Comparison of ENCODE assay signal across 9 cellular contexts in genomic region chr2:98730053-98730850, GRCh38. TPM values are rescaled to one million over a fixed set of nuclear protein-coding genes. Genes with fewer than 3 reads are reported as not detected.
A peak's percentile ranks its signal among the peaks of the same experiment; 100 is the strongest.
DNase-seq lines count a peak whose midpoint lies in the region; ATAC-seq, FAIRE-seq and TF ChIP-seq lines count a peak whose summit lies in the region.
"Had no signal": no experiment of that assay in that cellular context is flagged by ENCODE, and none has a peak within 500 bp of the region (broad histone marks: within the 10 kb centered on the region; RNA-seq: fewer than 3 reads in every experiment).

No MANE protein-coding gene starts in this region.

- H3K79me2 ChIP-seq in K562 (ENCODE audit: control insufficient read depth, insufficient read depth, low read length), result no peaks in the 10 kb centered on the region

- TF ChIP-seq CTCF in K562 (IDR thresholded peaks at IDR 0.05 in 2 of 3, conservative IDR thresholded peaks at IDR 0.05 in 1 of 3; ENCODE audit: insufficient read depth in 2 of 3, low read depth in 1 of 3, low read length in 3 of 3) (no peak), gastrocnemius medialis (IDR thresholded peaks at IDR 0.05 in 4 of 5, conservative IDR thresholded peaks at IDR 0.05 in 1 of 5) (peak in 1 of 5 experiments; percentile 6)

- no peak for ATAC-seq in K562
- ATAC-seq in gastrocnemius medialis, result peak; percentile 50 to 62
- no peak for ATAC-seq in HG02938 (IDR thresholded peaks at IDR 0.05; ENCODE audit: unreplicated experiment)
- ATAC-seq in HG02840 (IDR thresholded peaks at IDR 0.05; ENCODE audit: low FRiP score, unreplicated experiment), result no peak

- FAIRE-seq in K562 (lab: Jason Lieb, UNC), result no peak

- no peak for TF ChIP-seq POLR2A in K562 (conservative IDR thresholded peaks at IDR 0.05)
- TF ChIP-seq POLR2A in gastrocnemius medialis (IDR thresholded peaks at IDR 0.05), result no peak

- peak overlapping the region; percentile 31; the same call in 1 of the 2 replicates for H3K4me2 ChIP-seq in K562 (ENCODE audit: insufficient read depth, low read length)

- H3K9ac ChIP-seq in K562 (ENCODE audit: insufficient read depth in 1 of 2, low read depth in 2 of 2, low read length in 2 of 2), result peak overlapping the region in 1 of 2 experiments; percentile 58; a peak in 2 of 4 replicates
- H3K9ac ChIP-seq in iPS-15b (ENCODE audit: low read depth, low read length), result no peak overlapping the region

- H3K27me3 ChIP-seq in K562 (ENCODE audit: control insufficient read depth in 2 of 2, insufficient read depth in 2 of 2, low read length in 2 of 2) (peaks cover 13 to 18% of the 10 kb centered on the region in 2 experiments), iPS-15b (ENCODE audit: control insufficient read depth, insufficient read depth, low read length) (peaks cover 30% of the 10 kb centered on the region), gastrocnemius medialis (no peaks in the 10 kb centered on the region)

- no peak overlapping the region for H2AFZ ChIP-seq in K562 (ENCODE audit: low read depth, low read length)

- peak; percentile 32 for DNase-seq in ELF-1 (ENCODE audit: low read depth, low spot score)
- peak; percentile 70 for DNase-seq in KBM-7
- peak; percentile 18 to 75 (median 43) for DNase-seq in T-helper 2 cell
- peak in 1 of 4 experiments; percentile 4 for DNase-seq in K562 (ENCODE audit: extremely low read depth in 1 of 4, low spot score in 3 of 4)
- peak; percentile 24 to 49 for DNase-seq in gastrocnemius medialis

- BruUV-seq in K562 (replicated peaks; lab: Mats Ljungman, UMichigan), result no TSS peak

- H3K4me3 ChIP-seq in K562, result peak overlapping the region; percentile 26
- peak overlapping the region; percentile 63 for H3K4me3 ChIP-seq in iPS-15b (ENCODE audit: low read depth, low read length)
- peak overlapping the region; percentile 70 to 86 (median 74) for H3K4me3 ChIP-seq in gastrocnemius medialis

- H3K27ac ChIP-seq in K562 (ENCODE audit: extremely low read depth, low read depth, low read length) (no peak overlapping the region), gastrocnemius medialis (peak overlapping the region; percentile 70 to 82 (median 78))

- in situ Hi-C loops in KBM-7 (cut with MboI; ENCODE audit: low pct_unique_long_range_greater_than_20kb, low sequenced_read_pairs), result no loop called here
- in situ Hi-C loops in K562 (cut with MboI), result no loop called here
- in situ Hi-C loops in gastrocnemius medialis (cut with MboI; ENCODE audit: low sequenced_read_pairs in 4 of 4), result no loop called here

- H3K9me3 ChIP-seq in K562 (replicated peaks; ENCODE audit: control insufficient read depth, insufficient read depth, low read depth, low read length), result no peaks in the 10 kb centered on the region
- no peaks in the 10 kb centered on the region for H3K9me3 ChIP-seq in iPS-15b (ENCODE audit: control insufficient read depth, insufficient read depth, low read length)
- no peaks in the 10 kb centered on the region for H3K9me3 ChIP-seq in gastrocnemius medialis

- POLR2A ChIA-PET in K562 (lab: Yijun Ruan, JAX), result interaction anchor here (0.5 to 1.2 kb wide), 4 partner anchors 16 to 232 kb away, joined by 3 to 4 read pairs (median 3); no protein-coding TSS in a partner anchor

- no peak for TF ChIP-seq RAD21 in K562 (CRISPR knock-in tag; conservative IDR thresholded peaks at IDR 0.05 in 1 of 2, IDR thresholded peaks at IDR 0.05 in 1 of 2)

- intact Hi-C loops in K562 (cut with micrococcal nuclease) (no loop called here), gastrocnemius medialis (cut with DNase I; ENCODE audit: low total_unique reads) (loop anchor here (2.0 to 10.0 kb wide), 2 partner anchors 121 to 425 kb away; partner anchors contain the start of genes COA5, LIPT1, TSGA10 and UNC50)

- peaks cover 0 to 14% of the 10 kb centered on the region in 2 experiments; a peak in 3 of 5 replicates for H3K4me1 ChIP-seq in K562 (replicated peaks in 1 of 2; ENCODE audit: control insufficient read depth in 2 of 2, insufficient read depth in 2 of 2, low read length in 2 of 2)
- H3K4me1 ChIP-seq in iPS-15b (ENCODE audit: control insufficient read depth, insufficient read depth, low read length), result peaks cover 8% of the 10 kb centered on the region
- peaks cover 18 to 25% of the 10 kb centered on the region in 2 donors for H3K4me1 ChIP-seq in gastrocnemius medialis

- 4% methylated on average over 18 of the region's 70 CpGs for WGBS in K562 (ENCODE audit: insufficient coverage, low coverage, missing lambda C conversion rate)

- no peak for TF ChIP-seq EP300 in K562 (IDR thresholded peaks at IDR 0.05; ENCODE audit: low read length)

- H3K36me3 ChIP-seq in K562 (ENCODE audit: control insufficient read depth, insufficient read depth, low read length) (no peaks in the 10 kb centered on the region), iPS-15b (ENCODE audit: control insufficient read depth, insufficient read depth, low read length) (no peaks in the 10 kb centered on the region), gastrocnemius medialis (no peaks in the 10 kb centered on the region)

- no peaks in the 10 kb centered on the region for H3K9me1 ChIP-seq in K562 (ENCODE audit: control insufficient read depth, insufficient read depth, low read length)

- CTCF ChIA-PET in K562 (lab: Yijun Ruan, JAX; ENCODE audit: low intra/inter-chr PET ratio), result no interaction called here

- H4K20me1 ChIP-seq in K562 (replicated peaks; ENCODE audit: control insufficient read depth, insufficient read depth, low read length), result no peaks in the 10 kb centered on the region

TF ChIP-seq in K562, 482 proteins besides CTCF, POLR2A, EP300 and RAD21:
- TF ChIP-seq, protein P1, sequence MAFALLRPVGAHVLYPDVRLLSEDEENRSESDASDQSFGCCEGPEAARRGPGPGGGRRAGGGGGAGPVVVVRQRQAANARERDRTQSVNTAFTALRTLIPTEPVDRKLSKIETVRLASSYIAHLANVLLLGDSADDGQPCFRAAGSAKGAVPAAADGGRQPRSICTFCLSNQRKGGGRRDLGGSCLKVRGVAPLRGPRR (CRISPR knock-in tag; IDR thresholded peaks at IDR 0.05), result no peak
- TF ChIP-seq EZH2 (IDR thresholded peaks at IDR 0.05; ENCODE audit: borderline replicate concordance, low read depth, low read length) (0 out of 2 replicates have a peak, but pooled peaks have one; percentile 65), HOXB6 (CRISPR knock-in tag; IDR thresholded peaks at IDR 0.05; ENCODE audit: borderline replicate concordance) (no peak), BRD4 (IDR thresholded peaks at IDR 0.05) (no peak)

RNA-seq across cellular contexts. Expression of gene MGAT4A, which starts 0.7 kb away (rescaled TPM):
- total RNA-seq in K562 (2011; cell fraction: chromatin; rRNA removed; ENCODE audit: low replicate concordance), result 0.09 and 1.2 TPM in 2 replicates
- under 0.01 TPM in 1 of 2 replicates, not detected in the other for total RNA-seq in K562 (2011; cell fraction: nucleolus; rRNA removed)
- 0.15 and 0.29 TPM in 2 replicates for total RNA-seq in K562 (2011; cell fraction: nucleoplasm; rRNA removed)
- total RNA-seq in K562 (2014; rRNA removed) (0.53 TPM in 1 of 2 replicates, not detected in the other), K562 (2014; rRNA removed; fragmentation: Illumina TruSeq; extraction: Trizol) (0.18 and 0.67 TPM in 2 replicates), K562 (2015; rRNA removed; fragmentation: Illumina TruSeq; extraction: Trizol) (0.08 and 0.11 TPM in 2 replicates), K562 (2021) (0.35 and 0.38 TPM in 2 replicates), gastrocnemius medialis (10 to 100 TPM in 3 of 4 donors, 1 to 10 TPM in 1; 4.2 to 14.1 (median 12.2) TPM)
- polyA plus RNA-seq in K562 (2011; rRNA removed) (0.11 and 0.28 TPM in 2 replicates), K562 (2014; fragmentation: Illumina TruSeq; extraction: Trizol) (0.03 and 0.10 TPM in 2 replicates), K562 (2014; fragmentation: Nextera tagmentation; extraction: Ambion mirVana) (under 1 TPM in 1 of 2 experiments, not detected in 1; 0.03 TPM), K562 (2014; rRNA removed) (0.53 TPM in 1 of 2 replicates, not detected in the other)
- polyA plus RNA-seq in K562 (2011; cell fraction: cytosol; rRNA removed), result 0.06 and 0.24 TPM in 2 replicates
- polyA plus RNA-seq in K562 (2011; cell fraction: nucleus; rRNA removed), result 0.01 and 0.14 TPM in 2 replicates
- polyA plus RNA-seq in K562 (2012), result 0.15 and 0.20 TPM in 2 replicates
- 0.14 and 0.21 TPM in 2 replicates for polyA minus RNA-seq in K562 (2011; rRNA and poly(A)+ RNA removed)
- 0.57 TPM in 1 of 2 replicates, not detected in the other for polyA minus RNA-seq in K562 (2011; cell fraction: cytosol; rRNA and poly(A)+ RNA removed)
- polyA minus RNA-seq in K562 (2011; cell fraction: nucleus; rRNA and poly(A)+ RNA removed), result 0.22 TPM in 1 of 2 replicates, not detected in the other
- total RNA-seq: RPMI7951 had no signal

Comparison
In these comparisons a context has a peak if more than half of its experiments do, and no peak if none do; other contexts are left out.
1. ATAC-seq: peak in gastrocnemius medialis (2 of 2); none in K562 (single experiment), HG02938 (single experiment) and HG02840 (single experiment).
2. Peak in every context shown above with its lines, with median percentiles within 50 percentile points of each other: H3K4me3 ChIP-seq.